Comparison of ENCODE assay signal across 32 cellular contexts in the genomic region with DNA sequence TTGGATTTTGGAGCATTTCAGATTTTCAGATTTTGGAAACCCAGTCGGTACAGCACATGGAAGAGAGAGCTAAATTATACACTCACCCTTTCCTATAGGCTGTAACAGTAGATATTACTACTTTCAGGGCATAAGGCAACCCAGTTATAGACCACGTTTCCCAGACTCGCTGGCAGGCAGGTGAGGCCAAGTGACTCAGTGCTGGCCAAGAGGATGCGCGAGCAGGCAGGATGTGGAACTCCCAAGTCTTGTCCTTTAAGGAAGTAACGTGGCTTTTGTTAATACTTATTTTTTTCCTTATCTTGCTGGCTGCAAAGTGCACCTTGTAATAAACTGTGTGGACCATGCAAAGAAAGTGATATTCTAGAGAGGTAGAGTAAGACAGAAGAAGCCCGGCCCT.
"Had no signal": no experiment of that assay in that cellular context is flagged by ENCODE, and none has a peak within 500 bp of the region (broad histone marks: within the 10 kb centered on the region; RNA-seq: fewer than 3 reads in every experiment).

No MANE protein-coding gene starts in this region.

- H3K4me3 ChIP-seq: adrenal gland, body of pancreas, esophagus squamous epithelium had no signal

- H3K4me1 Mint-ChIP-seq: activated CD4-positive, alpha-beta T cell treated with anti-CD3 and anti-CD28 coated beads, Interleukin-2, amount 10 ng/mL, durations not matched to agents 24 days and 14 days; activated CD8-positive, alpha-beta memory T cell treated with anti-CD3 and anti-CD28 coated beads, Interleukin-2, amount 10 ng/mL, durations not matched to agents 7 days and 5 days had no signal

- H3K36me3 ChIP-seq: adrenal gland, esophagus squamous epithelium had no signal

- H3K4me1 ChIP-seq: adrenal gland, body of pancreas, esophagus squamous epithelium had no signal

- H3K27ac Mint-ChIP-seq: activated CD4-positive, alpha-beta memory T cell treated with anti-CD3 and anti-CD28 coated beads for 36 hours; activated CD4-positive, alpha-beta T cell treated with anti-CD3 and anti-CD28 coated beads for 36 hours; activated CD4-positive, alpha-beta T cell treated with anti-CD3 and anti-CD28 coated beads, Interleukin-2, amount 10 ng/mL, durations not matched to agents 24 days and 14 days; activated CD8-positive, alpha-beta memory T cell treated with anti-CD3 and anti-CD28 coated beads, Interleukin-2, amount 10 ng/mL, durations not matched to agents 7 days and 5 days; activated CD8-positive, alpha-beta T cell treated with anti-CD3 and anti-CD28 coated beads, Interleukin-2, amount 10 ng/mL, durations not matched to agents 7 days and 5 days; activated naive CD4-positive, alpha-beta T cell treated with anti-CD3 and anti-CD28 coated beads for 36 hours; activated naive CD4-positive, alpha-beta T cell treated with anti-CD3 and anti-CD28 coated beads, Interleukin-2, amount 50 U/mL, for 24 hours; activated naive CD8-positive, alpha-beta T cell treated with anti-CD3 and anti-CD28 coated beads for 36 hours; activated naive CD8-positive, alpha-beta T cell treated with anti-CD3 and anti-CD28 coated beads, Interleukin-2, amount 50 U/mL, for 24 hours; activated T-helper 1 cell treated with anti-CD3 and anti-CD28 coated beads, Interleukin-12 subunit alpha, Interleukin-12 subunit beta, Interleukin-2, Interleukin-4 antibody, amounts not matched to agents 30 ng/mL and 10 ng/mL and 1 ng/mL, durations not matched to agents 14 hours and 24 hours and 36 hours; activated T-helper 2 cell treated with anti-CD3 and anti-CD28 coated beads, Interferon-gamma antibody, Interleukin-2, Interleukin-4, amounts not matched to agents 10 μg/mL and 5 μg/mL and 100 μg/mL, durations not matched to agents 14 hours and 24 hours and 36 hours; effector memory CD8-positive, alpha-beta T cell; T-helper 17 cell; T-helper 2 cell treated with Interferon-gamma antibody and Interleukin-4, amounts not matched to agents 5 μg/mL and 100 μg/mL, for 36 hours had no signal

- DNase-seq: activated CD4-positive, alpha-beta memory T cell treated with anti-CD3 and anti-CD28 coated beads for 36 hours; activated CD4-positive, alpha-beta T cell treated with anti-CD3 and anti-CD28 coated beads for 36 hours; activated CD4-positive, alpha-beta T cell treated with anti-CD3 and anti-CD28 coated beads, Interleukin-2, amount 10 ng/mL, durations not matched to agents 24 days and 14 days; activated CD4-positive, CD25-positive, alpha-beta regulatory T cell; activated CD4-positive, CD25-positive, alpha-beta regulatory T cell treated with anti-CD3 and anti-CD28 coated beads, Interleukin-2, amount 50 U/mL, for 72 hours; activated CD8-positive, alpha-beta memory T cell treated with anti-CD3 and anti-CD28 coated beads, Interleukin-2, amount 10 ng/mL, durations not matched to agents 7 days and 5 days; activated CD8-positive, alpha-beta memory T cell treated with anti-CD3 and anti-CD28 coated beads, Interleukin-2, amount 50 U/mL, for 4 hours; activated CD8-positive, alpha-beta T cell treated with anti-CD3 and anti-CD28 coated beads, Interleukin-2, amount 10 ng/mL, durations not matched to agents 7 days and 5 days; activated effector memory CD4-positive, alpha-beta T cell treated with anti-CD3 and anti-CD28 coated beads, Interleukin-2, amount 50 U/mL, for 16 hours; activated naive CD4-positive, alpha-beta T cell treated with anti-CD3 and anti-CD28 coated beads for 36 hours; activated naive CD8-positive, alpha-beta T cell treated with anti-CD3 and anti-CD28 coated beads for 36 hours; activated naive CD8-positive, alpha-beta T cell treated with anti-CD3 and anti-CD28 coated beads, Interleukin-2, amount 50 U/mL, for 24 hours; activated T-cell treated with anti-CD3 and anti-CD28 coated beads, Interleukin-2, amount 50 U/mL, for 1 hour; activated T-cell treated with anti-CD3 and anti-CD28 coated beads, Interleukin-2, amount 50 U/mL, for 48 hours; adrenal gland; amygdala; aorta; body of pancreas; cortex of kidney; dermis blood vessel endothelial cell; effector CD4-positive, alpha-beta T cell; effector memory CD8-positive, alpha-beta T cell; esophagus squamous epithelium; head of caudate nucleus; T-helper 1 cell; T-helper 17 cell; T1000 had no signal

- H3K27ac ChIP-seq: adrenal gland, body of pancreas, epithelial cell of prostate, esophagus squamous epithelium had no signal

- H3K4me3 Mint-ChIP-seq: activated CD4-positive, alpha-beta memory T cell treated with anti-CD3 and anti-CD28 coated beads for 36 hours; activated CD4-positive, alpha-beta T cell treated with anti-CD3 and anti-CD28 coated beads for 36 hours; activated CD4-positive, alpha-beta T cell treated with anti-CD3 and anti-CD28 coated beads, Interleukin-2, amount 10 ng/mL, durations not matched to agents 24 days and 14 days; activated CD8-positive, alpha-beta memory T cell treated with anti-CD3 and anti-CD28 coated beads, Interleukin-2, amount 10 ng/mL, durations not matched to agents 7 days and 5 days; activated CD8-positive, alpha-beta T cell treated with anti-CD3 and anti-CD28 coated beads, Interleukin-2, amount 10 ng/mL, durations not matched to agents 7 days and 5 days; activated naive CD4-positive, alpha-beta T cell treated with anti-CD3 and anti-CD28 coated beads for 36 hours; activated naive CD4-positive, alpha-beta T cell treated with anti-CD3 and anti-CD28 coated beads, Interleukin-2, amount 50 U/mL, for 24 hours; activated naive CD8-positive, alpha-beta T cell treated with anti-CD3 and anti-CD28 coated beads for 36 hours; activated naive CD8-positive, alpha-beta T cell treated with anti-CD3 and anti-CD28 coated beads, Interleukin-2, amount 50 U/mL, for 24 hours; activated T-helper 1 cell treated with anti-CD3 and anti-CD28 coated beads, Interleukin-12 subunit alpha, Interleukin-12 subunit beta, Interleukin-2, Interleukin-4 antibody, amounts not matched to agents 30 ng/mL and 10 ng/mL and 1 ng/mL, durations not matched to agents 14 hours and 24 hours and 36 hours; effector memory CD8-positive, alpha-beta T cell; T-helper 17 cell; T-helper 2 cell treated with Interferon-gamma antibody and Interleukin-4, amounts not matched to agents 5 μg/mL and 100 μg/mL, for 36 hours had no signal

- H3K36me3 Mint-ChIP-seq: activated CD4-positive, alpha-beta memory T cell treated with anti-CD3 and anti-CD28 coated beads for 36 hours; activated CD8-positive, alpha-beta memory T cell treated with anti-CD3 and anti-CD28 coated beads, Interleukin-2, amount 10 ng/mL, durations not matched to agents 7 days and 5 days; activated naive CD4-positive, alpha-beta T cell treated with anti-CD3 and anti-CD28 coated beads, Interleukin-2, amount 50 U/mL, for 24 hours; activated naive CD8-positive, alpha-beta T cell treated with anti-CD3 and anti-CD28 coated beads for 36 hours had no signal

- H3K9me3 Mint-ChIP-seq: activated CD4-positive, alpha-beta memory T cell treated with anti-CD3 and anti-CD28 coated beads for 36 hours; activated CD4-positive, alpha-beta T cell treated with anti-CD3 and anti-CD28 coated beads, Interleukin-2, amount 10 ng/mL, durations not matched to agents 24 days and 14 days; activated naive CD4-positive, alpha-beta T cell treated with anti-CD3 and anti-CD28 coated beads for 36 hours; activated naive CD4-positive, alpha-beta T cell treated with anti-CD3 and anti-CD28 coated beads, Interleukin-2, amount 50 U/mL, for 24 hours; activated naive CD8-positive, alpha-beta T cell treated with anti-CD3 and anti-CD28 coated beads for 36 hours; activated naive CD8-positive, alpha-beta T cell treated with anti-CD3 and anti-CD28 coated beads, Interleukin-2, amount 50 U/mL, for 24 hours; activated T-helper 1 cell treated with anti-CD3 and anti-CD28 coated beads, Interleukin-12 subunit alpha, Interleukin-12 subunit beta, Interleukin-2, Interleukin-4 antibody, amounts not matched to agents 30 ng/mL and 10 ng/mL and 1 ng/mL, durations not matched to agents 14 hours and 24 hours and 36 hours; activated T-helper 2 cell treated with anti-CD3 and anti-CD28 coated beads, Interferon-gamma antibody, Interleukin-2, Interleukin-4, amounts not matched to agents 10 μg/mL and 5 μg/mL and 100 μg/mL, durations not matched to agents 14 hours and 24 hours and 36 hours; effector memory CD8-positive, alpha-beta T cell; T-helper 2 cell treated with Interferon-gamma antibody and Interleukin-4, amounts not matched to agents 5 μg/mL and 100 μg/mL, for 36 hours had no signal

- ATAC-seq: activated CD4-positive, alpha-beta T cell treated with anti-CD3 and anti-CD28 coated beads for 36 hours; activated CD8-positive, alpha-beta memory T cell treated with anti-CD3 and anti-CD28 coated beads, Interleukin-2, amount 10 ng/mL, durations not matched to agents 7 days and 5 days; activated CD8-positive, alpha-beta T cell treated with anti-CD3 and anti-CD28 coated beads, Interleukin-2, amount 10 ng/mL, durations not matched to agents 7 days and 5 days; activated naive CD8-positive, alpha-beta T cell treated with anti-CD3 and anti-CD28 coated beads, Interleukin-2, amount 50 U/mL, for 24 hours; body of pancreas; effector memory CD8-positive, alpha-beta T cell; T-helper 17 cell had no signal

- H3K9me3 ChIP-seq: adrenal gland, body of pancreas, esophagus squamous epithelium had no signal
